1 cellular context compared by ENCODE assay signal in genomic region chr12:104064842-104065441, GRCh38.
TF ChIP-seq lines count a peak whose summit lies in the region.

No MANE protein-coding gene starts in this region.

TF ChIP-seq in K562, 482 proteins besides CTCF, POLR2A, EP300 and RAD21 (continued from another document and continues in another):
- 0 out of 4 replicates have a peak, but pooled peaks of 1 of the 2 experiments have one; percentile 7 for TF ChIP-seq UBTF (IDR thresholded peaks at IDR 0.05; ENCODE audit: borderline replicate concordance in 1 of 2, low read depth in 2 of 2, low read length in 2 of 2)
- TF ChIP-seq, protein P1, sequence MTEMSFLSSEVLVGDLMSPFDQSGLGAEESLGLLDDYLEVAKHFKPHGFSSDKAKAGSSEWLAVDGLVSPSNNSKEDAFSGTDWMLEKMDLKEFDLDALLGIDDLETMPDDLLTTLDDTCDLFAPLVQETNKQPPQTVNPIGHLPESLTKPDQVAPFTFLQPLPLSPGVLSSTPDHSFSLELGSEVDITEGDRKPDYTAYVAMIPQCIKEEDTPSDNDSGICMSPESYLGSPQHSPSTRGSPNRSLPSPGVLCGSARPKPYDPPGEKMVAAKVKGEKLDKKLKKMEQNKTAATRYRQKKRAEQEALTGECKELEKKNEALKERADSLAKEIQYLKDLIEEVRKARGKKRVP (CRISPR knock-in tag; IDR thresholded peaks at IDR 0.05), result no peak
- no peak for TF ChIP-seq ZNF23 (CRISPR knock-in tag; IDR thresholded peaks at IDR 0.05)
- 0 out of 2 replicates have a peak, but pooled peaks have one; percentile 19 for TF ChIP-seq FOSL1 (tag; conservative IDR thresholded peaks at IDR 0.05)
- 0 out of 2 replicates have a peak, but pooled peaks have one; percentile 17 for TF ChIP-seq ZNF384 (IDR thresholded peaks at IDR 0.05; ENCODE audit: low read depth, low read length)
- TF ChIP-seq TGIF2 (CRISPR knock-in tag; IDR thresholded peaks at IDR 0.05), result 0 out of 2 replicates have a peak, but pooled peaks have one; percentile 8
- no peak for TF ChIP-seq FOXM1 (IDR thresholded peaks at IDR 0.05; ENCODE audit: low read depth)
- TF ChIP-seq FOXM1 (CRISPR knock-in tag; IDR thresholded peaks at IDR 0.05; ENCODE audit: low read depth), result 0 out of 2 replicates have a peak, but pooled peaks have one; percentile 30
- TF ChIP-seq NCOA2 (IDR thresholded peaks at IDR 0.05; ENCODE audit: partially characterized antibody in 2 of 2), result no peak
- TF ChIP-seq, protein P2, sequence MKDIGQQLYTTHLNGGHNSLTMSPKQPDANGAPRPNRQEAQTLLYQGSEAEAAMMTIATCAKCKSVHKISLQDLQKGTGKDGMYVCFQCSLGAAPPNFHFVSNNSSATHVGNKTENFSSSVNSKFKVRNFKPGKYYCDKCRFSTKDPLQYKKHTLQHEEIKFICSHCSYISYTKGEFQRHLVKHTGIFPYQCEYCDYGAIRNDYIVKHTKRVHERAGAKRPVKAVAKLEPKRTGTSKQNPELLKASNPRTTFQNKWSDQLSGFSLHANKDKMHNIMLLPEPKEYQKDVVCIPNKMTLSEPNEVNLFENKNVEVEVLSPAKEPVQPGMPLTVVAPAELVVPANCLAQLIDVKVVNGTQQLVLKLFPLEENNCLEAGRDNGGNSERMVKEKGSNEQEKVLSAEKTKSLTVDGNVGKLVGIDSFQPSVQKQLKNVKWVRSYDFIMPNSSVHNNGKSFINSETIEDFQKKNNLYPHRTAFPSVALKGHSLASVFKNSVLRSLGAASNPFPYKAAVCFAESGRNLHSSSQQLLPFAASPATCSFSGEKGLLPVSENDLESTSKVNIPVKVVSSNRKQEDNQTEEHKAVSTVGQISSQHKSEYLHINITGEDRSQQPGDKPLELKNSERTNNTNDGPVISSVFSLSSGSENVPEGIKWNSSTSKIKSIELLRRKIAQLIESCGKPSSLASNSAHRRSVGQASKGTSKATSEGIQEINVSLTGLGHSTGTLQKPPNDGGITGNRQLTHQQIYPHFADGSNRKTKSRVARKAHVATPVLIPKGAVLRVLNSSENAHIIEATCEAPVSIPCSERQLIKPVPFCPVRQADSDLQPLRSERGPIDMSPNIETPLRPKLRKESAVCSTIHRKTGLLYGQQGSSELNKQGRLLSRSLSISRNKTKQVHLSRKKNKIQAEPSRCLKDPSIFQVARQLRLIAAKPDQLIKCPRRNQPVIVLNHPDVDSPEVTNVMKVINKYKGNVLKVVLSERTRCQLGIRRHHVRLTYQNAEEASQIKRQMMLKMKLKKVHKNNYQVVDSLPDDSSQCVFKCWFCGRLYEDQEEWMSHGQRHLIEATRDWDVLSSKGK (CRISPR knock-in tag; IDR thresholded peaks at IDR 0.05), result no peak
- TF ChIP-seq BRCA1 (IDR thresholded peaks at IDR 0.05), result no peak
- TF ChIP-seq BRCA1 (CRISPR knock-in tag; IDR thresholded peaks at IDR 0.05), result no peak
- TF ChIP-seq KAT2B (IDR thresholded peaks at IDR 0.05; ENCODE audit: low read depth, low read length), result no peak
- TF ChIP-seq ZNF764 (CRISPR knock-in tag; IDR thresholded peaks at IDR 0.05; ENCODE audit: low read depth), result no peak
- TF ChIP-seq STAT6 (CRISPR knock-in tag; IDR thresholded peaks at IDR 0.05), result no peak
- TF ChIP-seq NCOA4 (IDR thresholded peaks at IDR 0.05; ENCODE audit: partially characterized antibody), result no peak
- no peak for TF ChIP-seq E2F6 (IDR thresholded peaks at IDR 0.05; ENCODE audit: borderline replicate concordance in 1 of 2, extremely low read depth in 1 of 2, insufficient read depth in 1 of 2, insufficient read length in 1 of 2, low read depth in 1 of 2, low read length in 1 of 2, poor library complexity in 1 of 2, severe bottlenecking in 1 of 2)
- TF ChIP-seq ELF1 (tag; IDR thresholded peaks at IDR 0.05), result no peak
- TF ChIP-seq ZNF280B (CRISPR knock-in tag; IDR thresholded peaks at IDR 0.05), result no peak
- TF ChIP-seq AFF1 (IDR thresholded peaks at IDR 0.05; ENCODE audit: low read depth in 1 of 2, partially characterized antibody in 2 of 2), result no peak
- TF ChIP-seq, protein P3, sequence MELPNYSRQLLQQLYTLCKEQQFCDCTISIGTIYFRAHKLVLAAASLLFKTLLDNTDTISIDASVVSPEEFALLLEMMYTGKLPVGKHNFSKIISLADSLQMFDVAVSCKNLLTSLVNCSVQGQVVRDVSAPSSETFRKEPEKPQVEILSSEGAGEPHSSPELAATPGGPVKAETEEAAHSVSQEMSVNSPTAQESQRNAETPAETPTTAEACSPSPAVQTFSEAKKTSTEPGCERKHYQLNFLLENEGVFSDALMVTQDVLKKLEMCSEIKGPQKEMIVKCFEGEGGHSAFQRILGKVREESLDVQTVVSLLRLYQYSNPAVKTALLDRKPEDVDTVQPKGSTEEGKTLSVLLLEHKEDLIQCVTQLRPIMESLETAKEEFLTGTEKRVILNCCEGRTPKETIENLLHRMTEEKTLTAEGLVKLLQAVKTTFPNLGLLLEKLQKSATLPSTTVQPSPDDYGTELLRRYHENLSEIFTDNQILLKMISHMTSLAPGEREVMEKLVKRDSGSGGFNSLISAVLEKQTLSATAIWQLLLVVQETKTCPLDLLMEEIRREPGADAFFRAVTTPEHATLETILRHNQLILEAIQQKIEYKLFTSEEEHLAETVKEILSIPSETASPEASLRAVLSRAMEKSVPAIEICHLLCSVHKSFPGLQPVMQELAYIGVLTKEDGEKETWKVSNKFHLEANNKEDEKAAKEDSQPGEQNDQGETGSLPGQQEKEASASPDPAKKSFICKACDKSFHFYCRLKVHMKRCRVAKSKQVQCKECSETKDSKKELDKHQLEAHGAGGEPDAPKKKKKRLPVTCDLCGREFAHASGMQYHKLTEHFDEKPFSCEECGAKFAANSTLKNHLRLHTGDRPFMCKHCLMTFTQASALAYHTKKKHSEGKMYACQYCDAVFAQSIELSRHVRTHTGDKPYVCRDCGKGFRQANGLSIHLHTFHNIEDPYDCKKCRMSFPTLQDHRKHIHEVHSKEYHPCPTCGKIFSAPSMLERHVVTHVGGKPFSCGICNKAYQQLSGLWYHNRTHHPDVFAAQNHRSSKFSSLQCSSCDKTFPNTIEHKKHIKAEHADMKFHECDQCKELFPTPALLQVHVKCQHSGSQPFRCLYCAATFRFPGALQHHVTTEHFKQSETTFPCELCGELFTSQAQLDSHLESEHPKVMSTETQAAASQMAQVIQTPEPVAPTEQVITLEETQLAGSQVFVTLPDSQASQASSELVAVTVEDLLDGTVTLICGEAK (IDR thresholded peaks at IDR 0.05), result 0 out of 2 replicates have a peak, but pooled peaks have one; percentile 10
- TF ChIP-seq, protein P3 (CRISPR knock-in tag; IDR thresholded peaks at IDR 0.05), result no peak
- no peak for TF ChIP-seq HIVEP1 (CRISPR knock-in tag; IDR thresholded peaks at IDR 0.05)
- TF ChIP-seq ZBTB7A (IDR thresholded peaks at IDR 0.05; ENCODE audit: borderline replicate concordance, control insufficient read depth, low read depth, low read length), result peak; percentile 59; the same call in 1 of the 2 replicates
